In genomic region chrX:21985332-21985777, GRCh38 we compare ENCODE assay signal across 8 cellular contexts. TPM values are rescaled to one million over a fixed set of nuclear protein-coding genes. Genes with fewer than 3 reads are reported as not detected.
DNase-seq lines count a peak whose midpoint lies in the region; ATAC-seq and TF ChIP-seq lines count a peak whose summit lies in the region.

No MANE protein-coding gene starts in this region.

- H3K4me3 ChIP-seq in right atrium auricular region (no peak overlapping the region), sigmoid colon (no peak overlapping the region)

- peaks cover 5% of the 10 kb centered on the region for H3K4me1 Mint-ChIP-seq in T-helper 1 cell treated with Interleukin-12 subunit alpha and Interleukin-12 subunit beta and Interleukin-4 antibody, amounts not matched to agents 30 μg/mL and 1 μg/mL, for 36 hours (ENCODE audit: low read depth)

- no peak for TF ChIP-seq EP300 in sigmoid colon (IDR thresholded peaks at IDR 0.05)

- H3K4me1 ChIP-seq in right atrium auricular region (no peaks in the 10 kb centered on the region), sigmoid colon (no peaks in the 10 kb centered on the region)

- no peaks in the 10 kb centered on the region for H3K27me3 ChIP-seq in right atrium auricular region
- H3K27me3 ChIP-seq in sigmoid colon, result no peaks in the 10 kb centered on the region

- no peak overlapping the region for H3K4me3 Mint-ChIP-seq in T-helper 1 cell treated with Interleukin-12 subunit alpha and Interleukin-12 subunit beta and Interleukin-4 antibody, amounts not matched to agents 30 μg/mL and 1 μg/mL, for 36 hours

- no peak for TF ChIP-seq POLR2A in sigmoid colon (IDR thresholded peaks at IDR 0.05)

- no peak overlapping the region for H3K27ac ChIP-seq in right atrium auricular region
- H3K27ac ChIP-seq in sigmoid colon, result peak overlapping the region in 1 of 4 donors; percentile 27

- H3K27me3 Mint-ChIP-seq in T-helper 1 cell treated with Interleukin-12 subunit alpha and Interleukin-12 subunit beta and Interleukin-4 antibody, amounts not matched to agents 30 μg/mL and 1 μg/mL, for 36 hours (ENCODE audit: low read depth), result no peaks in the 10 kb centered on the region

- peaks cover 4% of the 10 kb centered on the region for H3K36me3 ChIP-seq in right atrium auricular region
- H3K36me3 ChIP-seq in sigmoid colon, result peaks cover 0 to 3% (median 0%) of the 10 kb centered on the region in 4 donors

- peak; percentile 56 for DNase-seq in activated gamma-delta T cell treated with Interleukin-2 at 50 U/mL for 16 hours
- DNase-seq in activated gamma-delta T cell (lab: John Stamatoyannopoulos, UW), result no peak
- peak; percentile 53 for DNase-seq in NCI-H146 (lab: John Stamatoyannopoulos, UW)
- peak; percentile 68 for DNase-seq in amniotic epithelial cell (ENCODE audit: low read depth)
- DNase-seq in right atrium auricular region (ENCODE audit: low spot score), result peak; percentile 70
- DNase-seq in sigmoid colon, result peak; percentile 74

- no peaks in the 10 kb centered on the region for H3K9me3 Mint-ChIP-seq in T-helper 1 cell treated with Interleukin-12 subunit alpha and Interleukin-12 subunit beta and Interleukin-4 antibody, amounts not matched to agents 30 μg/mL and 1 μg/mL, for 36 hours

- TF ChIP-seq CTCF in right atrium auricular region (IDR thresholded peaks at IDR 0.05) (peak; percentile 86 to 91), sigmoid colon (IDR thresholded peaks at IDR 0.05) (peak; percentile 75 to 89 (median 82))

- H3K36me3 Mint-ChIP-seq in T-helper 1 cell treated with Interleukin-12 subunit alpha and Interleukin-12 subunit beta and Interleukin-4 antibody, amounts not matched to agents 30 μg/mL and 1 μg/mL, for 36 hours (ENCODE audit: low read depth), result peaks cover 11% of the 10 kb centered on the region

- WGBS in sigmoid colon, 2 donors, result 5 to 14% methylated on average over 3 of the region's 3 CpGs

- intact Hi-C loops in sigmoid colon (cut with DNase I), result loop anchor here (5.0 to 10.0 kb wide), 5 partner anchors 207 to 1632 kb away; no protein-coding TSS in a partner anchor

- peak overlapping the region; percentile 3 for H3K27ac Mint-ChIP-seq in T-helper 1 cell treated with Interleukin-12 subunit alpha and Interleukin-12 subunit beta and Interleukin-4 antibody, amounts not matched to agents 30 μg/mL and 1 μg/mL, for 36 hours

- H3K9me3 ChIP-seq in right atrium auricular region, result no peaks in the 10 kb centered on the region
- no peaks in the 10 kb centered on the region for H3K9me3 ChIP-seq in sigmoid colon

- ATAC-seq in HG02884 (IDR thresholded peaks at IDR 0.05; ENCODE audit: unreplicated experiment), result peak; percentile 77

RNA-seq across cellular contexts. Expression of gene SMS, which starts 44.8 kb away (rescaled TPM):
- total RNA-seq in right atrium auricular region (10 to 100 TPM; 40.3 to 41.3 TPM), sigmoid colon (10 to 100 TPM; 62.6 to 84.5 (median 70.0) TPM)
- 10 to 100 TPM; 64.3 to 65.8 (median 64.5) TPM for polyA plus RNA-seq in sigmoid colon

RNA-seq across cellular contexts. Expression of gene PHEX, which starts 46.8 kb away (rescaled TPM):
- not detected for total RNA-seq in right atrium auricular region
- total RNA-seq in sigmoid colon, result under 1 TPM; 0.16 to 0.83 (median 0.76) TPM
- under 1 TPM in 1 of 3 donors, not detected in 2; 0.17 TPM for polyA plus RNA-seq in sigmoid colon
